In genomic region chr6:162262466-162263196, GRCh38 we compare ENCODE assay signal across 18 cellular contexts.
"Had no signal": no experiment of that assay in that cellular context is flagged by ENCODE, and none has a peak within 500 bp of the region (broad histone marks: within the 10 kb centered on the region; RNA-seq: fewer than 3 reads in every experiment).

No MANE protein-coding gene starts in this region.

- H3K27me3 ChIP-seq: dorsolateral prefrontal cortex, hepatocyte, tibial artery, upper lobe of left lung, uterus had no signal

- H3K4me1 ChIP-seq: tibial artery, upper lobe of left lung, uterus had no signal

- H3K36me3 ChIP-seq: tibial artery, upper lobe of left lung, uterus had no signal

- H3K4me3 ChIP-seq: dorsolateral prefrontal cortex, hepatocyte, tibial artery, upper lobe of left lung, uterus had no signal

- H2AFZ ChIP-seq: hepatocyte had no signal

- H3K4me2 ChIP-seq: hepatocyte had no signal

- DNase-seq: cortex of kidney; dorsolateral prefrontal cortex; effector CD8-positive, alpha-beta T cell; foreskin melanocyte; head of caudate nucleus; mammary epithelial cell; posterior cingulate gyrus; right cardiac atrium; stimulated activated CD4-positive, alpha-beta T cell treated with anti-CD3 and anti-CD28 coated beads, Interleukin-4, amount 100 ng/mL, for 1 hour; stimulated activated CD8-positive, alpha-beta memory T cell treated with anti-CD3 and anti-CD28 coated beads, Interleukin-4, amount 100 ng/mL, for 48 hours; stimulated activated naive CD8-positive, alpha-beta T cell treated with anti-CD3 and anti-CD28 coated beads, Interleukin-15, Interleukin-2, amounts not matched to agents 100 U/mL and 50 U/mL, for 24 hours; tibial artery; uterus had no signal

- H3K27ac ChIP-seq: dorsolateral prefrontal cortex, hepatocyte, tibial artery, upper lobe of left lung, uterus had no signal

- H3K9me3 ChIP-seq: tibial artery, upper lobe of left lung, uterus had no signal

- ATAC-seq: left lobe of liver; natural killer cell treated with Interleukin-12 subunit alpha and Interleukin-12 subunit beta and Interleukin-15 and Interleukin-18, amount 100 ng/mL, for 72 hours; right cardiac atrium; stimulated activated effector memory CD8-positive, alpha-beta T cell treated with anti-CD3 and anti-CD28 coated beads, Interleukin-12 subunit alpha, Interleukin-12 subunit beta, amount 100 ng/mL, for 72 hours; stimulated activated naive CD8-positive, alpha-beta T cell treated with anti-CD3 and anti-CD28 coated beads, Interleukin-15, Interleukin-2, amounts not matched to agents 100 U/mL and 50 U/mL, for 24 hours had no signal
